ENCODE assay signal across 9 cellular contexts in genomic region chr13:39777527-39778061, GRCh38.
DNase-seq lines count a peak whose midpoint lies in the region; ATAC-seq and TF ChIP-seq lines count a peak whose summit lies in the region.
"Had no signal": no experiment of that assay in that cellular context is flagged by ENCODE, and none has a peak within 500 bp of the region (broad histone marks: within the 10 kb centered on the region; RNA-seq: fewer than 3 reads in every experiment).

No MANE protein-coding gene starts in this region.

- ATAC-seq in GM23338 (peak; percentile 63), HG03135 (IDR thresholded peaks at IDR 0.05; ENCODE audit: unreplicated experiment) (no peak)

- H3K4me1 Mint-ChIP-seq in GM23338, result peaks cover 8% of the 10 kb centered on the region
- H3K4me1 Mint-ChIP-seq in chondrocyte (ENCODE audit: low read depth), result peaks cover 45% of the 10 kb centered on the region
- H3K4me1 Mint-ChIP-seq in nephron progenitor cell, result no peaks in the 10 kb centered on the region

- H3K27me3 ChIP-seq in BE2C (no peaks in the 10 kb centered on the region), GM23338 (ENCODE audit: insufficient read depth) (no peaks in the 10 kb centered on the region)

- H3K27ac Mint-ChIP-seq in GM23338 (no peak overlapping the region), chondrocyte (ENCODE audit: unreplicated experiment) (peak overlapping the region; percentile 82), nephron progenitor cell (no peak overlapping the region)

- H3K9me2 ChIP-seq in GM23338 (ENCODE audit: insufficient read depth), result no peaks in the 10 kb centered on the region

- in situ Hi-C loops in SK-MEL-5 (cut with HindIII; ENCODE audit: low pct_unique_long_range_greater_than_20kb, low sequenced_read_pairs), result no loop called here

- no peaks in the 10 kb centered on the region for H3K27me3 Mint-ChIP-seq in GM23338 (ENCODE audit: insufficient read depth, low read depth, poor library complexity)
- no peaks in the 10 kb centered on the region for H3K27me3 Mint-ChIP-seq in chondrocyte (ENCODE audit: low read depth)
- peaks cover 3% of the 10 kb centered on the region for H3K27me3 Mint-ChIP-seq in nephron progenitor cell (ENCODE audit: low read depth, poor library complexity)

- H3K9me3 Mint-ChIP-seq in GM23338, result no peaks in the 10 kb centered on the region
- H3K9me3 Mint-ChIP-seq in chondrocyte (ENCODE audit: low read depth), result peaks cover 6% of the 10 kb centered on the region
- peaks cover 9% of the 10 kb centered on the region for H3K9me3 Mint-ChIP-seq in nephron progenitor cell

- H3K36me3 ChIP-seq in BE2C, result no peaks in the 10 kb centered on the region
- no peaks in the 10 kb centered on the region for H3K36me3 ChIP-seq in GM23338 (ENCODE audit: insufficient read depth)

- H3K4me1 ChIP-seq in BE2C (no peaks in the 10 kb centered on the region), GM23338 (ENCODE audit: insufficient read depth) (no peaks in the 10 kb centered on the region)

- H3F3A ChIP-seq in GM23338 (replicated peaks; ENCODE audit: low read depth), result no peaks in the 10 kb centered on the region

- H3K27ac ChIP-seq in GM23338 (ENCODE audit: low read depth), result no peak overlapping the region

- no peaks in the 10 kb centered on the region for H4K20me1 ChIP-seq in GM23338 (replicated peaks; ENCODE audit: insufficient read depth)

- H3K4me3 Mint-ChIP-seq in GM23338 (no peak overlapping the region), chondrocyte (ENCODE audit: unreplicated experiment) (no peak overlapping the region), nephron progenitor cell (no peak overlapping the region)

- H3K4me3 ChIP-seq in BE2C (ENCODE audit: low read depth, low read length) (no peak overlapping the region), GM23338 (no peak overlapping the region)

- DNase-seq in BE2C (no peak), GM23338 (ENCODE audit: low spot score) (peak; percentile 39), SK-MEL-5 (ENCODE audit: low read depth, low spot score) (peak; percentile 71), chondrocyte (ENCODE audit: low spot score) (no peak), pulmonary artery endothelial cell (ENCODE audit: low read depth, low spot score) (peak; percentile 78), NCI-H1436 (lab: John Stamatoyannopoulos, UW) (no peak), nephron progenitor cell (no peak)
- DNase-seq: left cardiac atrium had no signal

- H2AFZ ChIP-seq in GM23338, result no peak overlapping the region

- TF ChIP-seq CTCF in BE2C (IDR thresholded peaks at IDR 0.05; ENCODE audit: low read depth, low read length) (peak; percentile 30; the same call in 1 of the 2 replicates), GM23338 (conservative IDR thresholded peaks at IDR 0.05; ENCODE audit: low read depth in 2 of 2) (peak; percentile 49 to 68), chondrocyte (IDR thresholded peaks at IDR 0.05) (peak; percentile 64), nephron progenitor cell (IDR thresholded peaks at IDR 0.05) (no peak)

- H3K4me2 ChIP-seq in GM23338, result no peak overlapping the region

- H3K9me3 ChIP-seq in BE2C, result 0 out of 2 replicates have a peak, but pooled peaks cover 3% of the 10 kb centered on the region

- no peaks in the 10 kb centered on the region; the same call in 2 of the 3 replicates for H3K36me3 Mint-ChIP-seq in GM23338 (ENCODE audit: low read depth)
- no peaks in the 10 kb centered on the region for H3K36me3 Mint-ChIP-seq in chondrocyte (ENCODE audit: low read depth)
- no peaks in the 10 kb centered on the region for H3K36me3 Mint-ChIP-seq in nephron progenitor cell (ENCODE audit: low read depth)

- no peaks in the 10 kb centered on the region for H3K79me2 ChIP-seq in GM23338 (replicated peaks; ENCODE audit: insufficient read depth)

TF ChIP-seq in GM23338, 12 proteins besides CTCF, POLR2A, EP300 and RAD21:
- TF ChIP-seq EZH2phosphoT487 (IDR thresholded peaks at IDR 0.05; ENCODE audit: unreplicated experiment) (no peak), POLR2AphosphoS5 (IDR thresholded peaks at IDR 0.05; ENCODE audit: low read depth) (no peak), CREB1 (CRISPR knock-in tag; IDR thresholded peaks at IDR 0.05; ENCODE audit: low read depth) (no peak), STAT1 (IDR thresholded peaks at IDR 0.05; ENCODE audit: unreplicated experiment) (no peak), NANOG (IDR thresholded peaks at IDR 0.05; ENCODE audit: borderline replicate concordance) (no peak), ETS1 (IDR thresholded peaks at IDR 0.05) (no peak), ZNF114 (CRISPR knock-in tag; IDR thresholded peaks at IDR 0.05) (no peak)

Comparison
In these comparisons a context has a peak if more than half of its experiments do, and no peak if none do; other contexts are left out.
1. DNase-seq: peak in GM23338 (single experiment), SK-MEL-5 (single experiment) and pulmonary artery endothelial cell (single experiment); none in BE2C (single experiment), chondrocyte (single experiment), NCI-H1436 (single experiment) and nephron progenitor cell (single experiment).